1 cellular context compared by ENCODE assay signal in the genomic region with DNA sequence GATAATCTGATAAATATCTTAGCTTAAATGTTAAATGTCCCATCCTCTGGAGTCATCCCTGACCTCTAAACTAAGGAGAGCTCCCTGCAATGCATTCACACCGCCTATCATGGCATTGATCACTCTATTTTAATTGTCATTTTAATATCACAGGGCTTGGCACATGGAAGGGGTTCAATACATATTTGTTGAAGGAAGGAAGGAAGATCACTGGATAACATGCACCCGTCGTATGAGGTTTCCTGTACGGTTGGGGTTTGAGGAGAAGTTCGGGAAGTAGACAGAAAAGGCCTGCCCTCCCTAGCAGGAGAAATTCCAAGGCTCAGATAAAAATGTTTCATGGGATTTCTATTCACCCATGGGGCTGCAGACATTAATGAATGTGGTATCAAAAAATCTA.
TF ChIP-seq lines count a peak whose summit lies in the region.

No MANE protein-coding gene starts in this region.

TF ChIP-seq in HepG2, 621 proteins besides CTCF, POLR2A, EP300 and RAD21 (continued from another document):
- TF ChIP-seq, protein P1, sequence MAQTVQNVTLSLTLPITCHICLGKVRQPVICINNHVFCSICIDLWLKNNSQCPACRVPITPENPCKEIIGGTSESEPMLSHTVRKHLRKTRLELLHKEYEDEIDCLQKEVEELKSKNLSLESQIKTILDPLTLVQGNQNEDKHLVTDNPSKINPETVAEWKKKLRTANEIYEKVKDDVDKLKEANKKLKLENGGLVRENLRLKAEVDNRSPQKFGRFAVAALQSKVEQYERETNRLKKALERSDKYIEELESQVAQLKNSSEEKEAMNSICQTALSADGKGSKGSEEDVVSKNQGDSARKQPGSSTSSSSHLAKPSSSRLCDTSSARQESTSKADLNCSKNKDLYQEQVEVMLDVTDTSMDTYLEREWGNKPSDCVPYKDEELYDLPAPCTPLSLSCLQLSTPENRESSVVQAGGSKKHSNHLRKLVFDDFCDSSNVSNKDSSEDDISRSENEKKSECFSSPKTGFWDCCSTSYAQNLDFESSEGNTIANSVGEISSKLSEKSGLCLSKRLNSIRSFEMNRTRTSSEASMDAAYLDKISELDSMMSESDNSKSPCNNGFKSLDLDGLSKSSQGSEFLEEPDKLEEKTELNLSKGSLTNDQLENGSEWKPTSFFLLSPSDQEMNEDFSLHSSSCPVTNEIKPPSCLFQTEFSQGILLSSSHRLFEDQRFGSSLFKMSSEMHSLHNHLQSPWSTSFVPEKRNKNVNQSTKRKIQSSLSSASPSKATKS (CRISPR knock-in tag; IDR thresholded peaks at IDR 0.05): no peak
TF ChIP-seq in HepG2: peak in this region for 1.
